ENCODE assay signal across 23 cellular contexts in the genomic region with DNA sequence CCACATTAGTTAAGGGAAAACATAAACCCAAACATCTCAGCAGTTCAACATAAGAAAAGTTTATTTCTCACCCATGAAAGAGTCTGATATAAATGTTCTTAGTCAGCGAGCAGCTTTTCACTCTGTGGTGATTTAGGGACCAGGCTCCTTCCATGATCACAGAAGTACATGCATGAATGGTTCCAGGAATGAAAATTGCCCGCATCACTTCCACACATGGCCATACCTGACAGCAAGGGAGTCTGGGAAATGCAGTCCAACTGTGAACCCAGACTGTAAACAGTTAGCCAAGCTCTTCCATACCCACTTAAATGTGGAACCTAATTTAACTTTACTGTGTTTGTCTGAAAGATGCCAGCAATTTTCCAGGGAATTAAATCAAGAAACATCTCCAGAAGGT.
"Had no signal": no experiment of that assay in that cellular context is flagged by ENCODE, and none has a peak within 500 bp of the region (broad histone marks: within the 10 kb centered on the region; RNA-seq: fewer than 3 reads in every experiment).

No MANE protein-coding gene starts in this region.

- H3K27me3 ChIP-seq: dorsolateral prefrontal cortex, heart left ventricle, pancreas, spleen, tibial nerve, upper lobe of right lung, vagina had no signal

- H3K36me3 ChIP-seq: heart left ventricle, left ventricle myocardium inferior, lower lobe of right lung, pancreas, prostate gland, spleen, tibial nerve, upper lobe of right lung, vagina had no signal

- DNase-seq: cortex of kidney; dorsolateral prefrontal cortex; effector CD8-positive, alpha-beta T cell; foreskin melanocyte; heart left ventricle; hippocampal formation; left ventricle myocardium inferior; lower lobe of right lung; midbrain; occipital lobe; pancreas; retina; spleen; stimulated activated CD4-positive, alpha-beta T cell treated with anti-CD3 and anti-CD28 coated beads, Interleukin-15, amount 100 ng/mL, for 24 hours; stimulated activated CD4-positive, alpha-beta T cell treated with anti-CD3 and anti-CD28 coated beads, Interleukin-1b, Interleukin-23, amount 100 ng/mL, for 48 hours; stimulated activated CD4-positive, alpha-beta T cell treated with anti-CD3 and anti-CD28 coated beads, Interleukin-4, amount 100 ng/mL, for 24 hours; upper lobe of right lung had no signal

- ATAC-seq: heart left ventricle; lower lobe of right lung; natural killer cell treated with Interleukin-12 subunit alpha and Interleukin-12 subunit beta and Interleukin-15 and Interleukin-18, amount 100 ng/mL, for 72 hours; pancreas; sciatic nerve; stimulated activated memory B cell treated with anti-CD40 and anti-IgM and Interleukin-4, amounts not matched to agents 10 μg/mL and 1 μg/mL and 100 μg/mL, for 72 hours; upper lobe of right lung had no signal

- H3K9me3 ChIP-seq: heart left ventricle, left ventricle myocardium inferior, lower lobe of right lung, pancreas, prostate gland, spleen, tibial nerve, upper lobe of right lung, vagina had no signal

- H3K4me3 ChIP-seq: dorsolateral prefrontal cortex, heart left ventricle, left ventricle myocardium inferior, lower lobe of right lung, pancreas, prostate gland, spleen, tibial nerve, upper lobe of right lung, vagina had no signal

- H3K27ac ChIP-seq: dorsolateral prefrontal cortex, heart left ventricle, left ventricle myocardium inferior, lower lobe of right lung, pancreas, prostate gland, spleen, tibial nerve, upper lobe of right lung, vagina had no signal

- H3K4me1 ChIP-seq: heart left ventricle, left ventricle myocardium inferior, lower lobe of right lung, pancreas, prostate gland, spleen, tibial nerve, upper lobe of right lung, vagina had no signal
